In the genomic region with DNA sequence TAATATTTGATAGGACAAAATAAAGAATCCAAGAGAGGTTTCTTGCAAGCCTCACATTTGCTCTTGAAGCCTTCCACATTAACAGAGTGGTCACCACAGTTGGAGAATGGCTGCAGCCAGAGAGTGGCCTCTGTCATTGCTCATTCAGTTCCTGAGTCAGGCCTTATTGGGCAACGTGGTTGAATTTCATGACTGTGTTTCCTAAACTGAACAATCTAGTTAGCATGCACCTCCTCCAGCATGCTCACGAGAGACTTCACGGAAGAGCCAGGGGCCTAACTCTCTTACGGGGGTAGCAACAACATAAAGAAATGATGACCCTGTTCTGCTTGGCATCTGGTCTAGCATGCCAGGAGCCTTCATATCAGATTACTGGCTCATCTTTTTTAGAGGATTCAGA, we compare ENCODE assay signal across 16 cellular contexts. TPM values are rescaled to one million over a fixed set of nuclear protein-coding genes. Genes with fewer than 3 reads are reported as not detected.
DNase-seq lines count a peak whose midpoint lies in the region; ATAC-seq, FAIRE-seq and TF ChIP-seq lines count a peak whose summit lies in the region.
"Had no signal": no experiment of that assay in that cellular context is flagged by ENCODE, and none has a peak within 500 bp of the region (broad histone marks: within the 10 kb centered on the region; RNA-seq: fewer than 3 reads in every experiment).

No MANE protein-coding gene starts in this region.

- FAIRE-seq in astrocyte (lab: Jason Lieb, UNC) = no peak

- H3K27ac Mint-ChIP-seq in astrocyte (ENCODE audit: unreplicated experiment) = peak overlapping the region; percentile 64
- H3K27ac Mint-ChIP-seq: activated CD8-positive, alpha-beta memory T cell treated with anti-CD3 and anti-CD28 coated beads, Interleukin-2, amount 10 ng/mL, durations not matched to agents 7 days and 5 days; CD4-positive, CD25-positive, alpha-beta regulatory T cell had no signal

- no peaks in the 10 kb centered on the region for H3K27me3 Mint-ChIP-seq in astrocyte (ENCODE audit: low read depth, unreplicated experiment)
- H3K27me3 Mint-ChIP-seq: activated CD8-positive, alpha-beta memory T cell treated with anti-CD3 and anti-CD28 coated beads, Interleukin-2, amount 10 ng/mL, durations not matched to agents 7 days and 5 days; CD4-positive, CD25-positive, alpha-beta regulatory T cell had no signal

- H3K79me2 ChIP-seq in astrocyte (ENCODE audit: insufficient read depth, low read length) = no peaks in the 10 kb centered on the region

- H3K4me1 Mint-ChIP-seq in astrocyte (ENCODE audit: low read depth, unreplicated experiment) = peaks cover 22% of the 10 kb centered on the region

- H3K4me1 ChIP-seq in astrocyte (ENCODE audit: insufficient read depth, low read length) (peaks cover 14% of the 10 kb centered on the region), adrenal gland (replicated peaks in 1 of 2) (no peaks in the 10 kb centered on the region)

- ATAC-seq in HG02610 (IDR thresholded peaks at IDR 0.05; ENCODE audit: unreplicated experiment) = no peak
- no peak for ATAC-seq in GM18858 (IDR thresholded peaks at IDR 0.05; ENCODE audit: unreplicated experiment)
- ATAC-seq: activated CD8-positive, alpha-beta memory T cell treated with anti-CD3 and anti-CD28 coated beads, Interleukin-2, amount 10 ng/mL, durations not matched to agents 7 days and 5 days; right cardiac atrium had no signal

- no peak overlapping the region for H3K4me3 Mint-ChIP-seq in astrocyte (ENCODE audit: unreplicated experiment)
- H3K4me3 Mint-ChIP-seq: activated CD8-positive, alpha-beta memory T cell treated with anti-CD3 and anti-CD28 coated beads, Interleukin-2, amount 10 ng/mL, durations not matched to agents 7 days and 5 days; CD4-positive, CD25-positive, alpha-beta regulatory T cell had no signal

- H3K4me2 ChIP-seq in astrocyte (ENCODE audit: low read length) = no peak overlapping the region

- H3K9me3 ChIP-seq in astrocyte (ENCODE audit: insufficient read depth, low read depth, low read length) = no peaks in the 10 kb centered on the region
- H3K9me3 ChIP-seq in adrenal gland (replicated peaks in 1 of 3) = no peaks in the 10 kb centered on the region

- no peaks in the 10 kb centered on the region for H3K27me3 ChIP-seq in astrocyte (ENCODE audit: insufficient read depth, low read length)
- peaks cover 3% of the 10 kb centered on the region for H3K27me3 ChIP-seq in adrenal gland

- no peaks in the 10 kb centered on the region for H3K36me3 ChIP-seq in astrocyte (ENCODE audit: insufficient read depth, low read length)
- H3K36me3 ChIP-seq in adrenal gland (replicated peaks in 1 of 2) = no peaks in the 10 kb centered on the region

- H3K36me3 Mint-ChIP-seq in astrocyte (ENCODE audit: low read depth, unreplicated experiment) = no peaks in the 10 kb centered on the region
- H3K36me3 Mint-ChIP-seq: CD4-positive, CD25-positive, alpha-beta regulatory T cell had no signal

- H3K9me3 Mint-ChIP-seq in astrocyte (ENCODE audit: unreplicated experiment) = peaks cover 6% of the 10 kb centered on the region
- H3K9me3 Mint-ChIP-seq: CD4-positive, CD25-positive, alpha-beta regulatory T cell had no signal

- DNase-seq in EH (ENCODE audit: low read depth) (peak; percentile 90), M059J (ENCODE audit: low read depth) (peak; percentile 76), astrocyte (ENCODE audit: low read depth) (peak; percentile 58), kidney tubule cell (ENCODE audit: low spot score) (peak; percentile 43), adrenal gland (no peak), erythroblast (lab: John Stamatoyannopoulos, UW) (no peak)
- DNase-seq: activated CD8-positive, alpha-beta memory T cell treated with anti-CD3 and anti-CD28 coated beads, Interleukin-2, amount 10 ng/mL, durations not matched to agents 7 days and 5 days; activated naive CD4-positive, alpha-beta T cell treated with anti-CD3 and anti-CD28 coated beads, Interleukin-2, amount 50 U/mL, for 16 hours; CD4-positive, CD25-positive, alpha-beta regulatory T cell; Karpas-422; NCI-H2081; right cardiac atrium; stimulated activated naive CD4-positive, alpha-beta T cell treated with Interleukin-2 at 50 U/mL for 16 hours had no signal

- H4K20me1 ChIP-seq in astrocyte (ENCODE audit: insufficient read depth, low read length) = no peaks in the 10 kb centered on the region

- TF ChIP-seq POLR2A in adrenal gland (IDR thresholded peaks at IDR 0.05) (no peak), erythroblast (IDR thresholded peaks at IDR 0.05; ENCODE audit: low read length) (no peak)

- WGBS in adrenal gland, 4 donors = 78 to 88% (median 79%) methylated on average over 4 of the region's 4 CpGs

- H3K27ac ChIP-seq in astrocyte (ENCODE audit: low read depth, low read length) = peak overlapping the region; percentile 18
- no peak overlapping the region for H3K27ac ChIP-seq in adrenal gland

- no peak overlapping the region for H3K9ac ChIP-seq in astrocyte (ENCODE audit: low read length)

- no peak for TF ChIP-seq CTCF in astrocyte (IDR thresholded peaks at IDR 0.05; ENCODE audit: insufficient read depth, low read depth, low read length)
- TF ChIP-seq CTCF in adrenal gland (IDR thresholded peaks at IDR 0.05) = no peak

- H3K4me3 ChIP-seq in astrocyte (ENCODE audit: insufficient read depth, low read depth, low read length) (no peak overlapping the region), adrenal gland (no peak overlapping the region)
- H3K4me3 ChIP-seq: lung had no signal

- no peak overlapping the region for H2AFZ ChIP-seq in astrocyte (ENCODE audit: low read depth, low read length)

- intact Hi-C loops in adrenal gland (cut with DNase I) = loop anchor here (10.0 kb wide), 1 partner anchor 255 kb away; no protein-coding TSS in a partner anchor

RNA-seq across cellular contexts. Expression of a gene that starts 9.6 kb away (rescaled TPM):
- 12.9 and 18.5 TPM in 2 replicates for total RNA-seq in M059J (2014; rRNA removed; shearing (Covaris generic))
- total RNA-seq in astrocyte (42.9 and 48.5 TPM in 2 replicates), adrenal gland (10 to 100 TPM; 18.8 to 28.8 (median 24.3) TPM)
- polyA plus RNA-seq in adrenal gland = 10 to 100 TPM in 1 of 3 donors, 1 to 10 TPM in 2; 7.7 to 30.2 (median 9.6) TPM

Comparison
In these comparisons a context has a peak if more than half of its experiments do, and no peak if none do; other contexts are left out.
1. DNase-seq: peak in EH (single experiment), M059J (single experiment), astrocyte (single experiment) and kidney tubule cell (single experiment); none in adrenal gland (0 of 7) and erythroblast (0 of 2).